Comparison of ENCODE assay signal across 8 cellular contexts in the genomic region with DNA sequence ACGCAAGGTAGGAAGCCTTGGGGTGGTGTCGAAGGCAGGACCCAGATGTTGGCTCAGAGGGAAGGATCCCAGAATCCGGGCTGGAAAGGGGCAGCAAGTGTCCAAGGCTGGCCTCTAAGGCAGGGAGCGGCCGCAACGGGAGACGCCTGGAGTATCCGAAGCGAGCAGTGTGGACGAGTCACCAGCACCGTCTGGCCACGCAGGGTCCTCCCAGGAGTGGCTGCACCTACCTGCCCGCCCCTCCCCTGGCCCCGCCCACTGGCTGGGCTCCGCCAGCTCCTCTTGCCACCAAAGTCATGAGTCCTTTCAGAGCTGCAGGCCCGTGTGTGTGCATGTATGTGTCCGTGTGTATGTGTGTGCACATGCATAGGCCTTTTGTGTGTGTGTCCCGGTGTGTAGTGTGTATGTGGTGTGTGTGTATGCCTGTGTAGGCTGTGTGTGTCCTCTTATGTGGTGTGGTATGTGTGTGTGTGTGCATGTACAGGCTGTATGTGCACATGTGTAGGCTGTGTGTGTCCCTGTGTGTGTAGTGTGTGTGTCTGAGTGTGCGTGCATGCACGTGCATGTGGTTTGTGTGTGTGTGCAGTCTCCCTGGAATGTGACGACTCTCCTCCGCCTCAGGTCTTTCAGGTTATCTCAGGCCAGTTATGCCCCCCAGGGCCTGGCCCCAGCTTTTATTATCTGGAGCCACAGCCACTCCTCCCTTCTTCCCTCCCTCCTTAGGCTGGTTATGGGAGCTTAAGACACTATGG. TPM values are rescaled to one million over a fixed set of nuclear protein-coding genes. Genes with fewer than 3 reads are reported as not detected.
DNase-seq lines count a peak whose midpoint lies in the region; ATAC-seq and TF ChIP-seq lines count a peak whose summit lies in the region.

A gene (minus strand): TSS at position 193 of the 752 bp plus-strand sequence. CDS start 229 bp downstream, outside the sequence.

- WGBS in esophagus squamous epithelium, 2 donors = 13 to 38% methylated on average over 5 to 13 of the region's 22 CpGs
- 75 to 89% (median 78%) methylated on average over 11 to 22 of the region's 22 CpGs for WGBS in spleen, 5 donors

- peaks cover 0 to 24% (median 3%) of the 10 kb centered on the region in 3 donors for H3K36me3 ChIP-seq in esophagus squamous epithelium
- H3K36me3 ChIP-seq in osteoblast (ENCODE audit: insufficient read depth, low read length) = no peaks in the 10 kb centered on the region
- H3K36me3 ChIP-seq in spleen = peaks cover 0 to 28% (median 20%) of the 10 kb centered on the region in 6 donors

- DNase-seq in DMS153 (lab: John Stamatoyannopoulos, UW) = peak; percentile 39
- peak; percentile 48 for DNase-seq in NCI-H226
- DNase-seq in esophagus squamous epithelium (lab: John Stamatoyannopoulos, UW) = no peak
- DNase-seq in osteoblast (ENCODE audit: insufficient read length, low spot score, missing footprints) = peak; percentile 85
- no peak for DNase-seq in Right ventricle myocardium inferior (ENCODE audit: missing footprints)
- no peak for DNase-seq in GM10266 (ENCODE audit: extremely low spot score)
- DNase-seq in spleen = no peak

- no peak within 1 kb of the TSS for H2AFZ ChIP-seq in osteoblast (ENCODE audit: low read length)

- no peak within 1 kb of the TSS for H3K4me2 ChIP-seq in osteoblast (ENCODE audit: insufficient read depth, low read length)

- intact Hi-C loops in esophagus squamous epithelium (cut with DNase I) (no loop called here), Right ventricle myocardium inferior (cut with DNase I) (no loop called here), spleen (cut with DNase I; ENCODE audit: low total_unique reads) (no loop called here)

- ATAC-seq in Right ventricle myocardium inferior (no peak), GM18520 (IDR thresholded peaks at IDR 0.05; ENCODE audit: unreplicated experiment) (no peak)

- H3K4me3 ChIP-seq in esophagus squamous epithelium = peak within 1 kb of the TSS; percentile 60 to 79 (median 72)
- no peak within 1 kb of the TSS for H3K4me3 ChIP-seq in osteoblast (ENCODE audit: insufficient read depth, low read length)
- no peak within 1 kb of the TSS for H3K4me3 ChIP-seq in spleen

- TF ChIP-seq CTCF in esophagus squamous epithelium (IDR thresholded peaks at IDR 0.05) (no peak), osteoblast (IDR thresholded peaks at IDR 0.05; ENCODE audit: extremely low read depth, low read depth, low read length) (no peak), GM10266 (IDR thresholded peaks at IDR 0.05; ENCODE audit: control insufficient read depth, insufficient read depth, low read depth, missing control alignments) (no peak), spleen (IDR thresholded peaks at IDR 0.05 in 8 of 11, conservative IDR thresholded peaks at IDR 0.05 in 3 of 11) (no peak)

- H3K4me1 ChIP-seq in esophagus squamous epithelium (peaks cover 36 to 83% (median 39%) of the 10 kb centered on the region in 3 donors), osteoblast (ENCODE audit: insufficient read depth, low read length) (peaks cover 10% of the 10 kb centered on the region), spleen (peaks cover 0 to 48% (median 13%) of the 10 kb centered on the region in 6 donors)

- H4K20me1 ChIP-seq in osteoblast (ENCODE audit: insufficient read depth, low read length) = no peaks in the 10 kb centered on the region

- H3K9me3 ChIP-seq in esophagus squamous epithelium = no peaks in the 10 kb centered on the region
- H3K9me3 ChIP-seq in osteoblast (ENCODE audit: low read depth, low read length) = no peaks in the 10 kb centered on the region
- no peaks in the 10 kb centered on the region for H3K9me3 ChIP-seq in spleen

- peak in 3 of 4 donors; percentile 13 to 79 (median 67) for TF ChIP-seq POLR2A in esophagus squamous epithelium (IDR thresholded peaks at IDR 0.05)
- TF ChIP-seq POLR2A in spleen (IDR thresholded peaks at IDR 0.05) = no peak

- H3K79me2 ChIP-seq in osteoblast (ENCODE audit: insufficient read depth, low read length) = no peaks in the 10 kb centered on the region

- H3K27me3 ChIP-seq in esophagus squamous epithelium = peaks cover 0 to 5% (median 0%) of the 10 kb centered on the region in 4 donors
- peaks cover 4% of the 10 kb centered on the region for H3K27me3 ChIP-seq in osteoblast (ENCODE audit: insufficient read depth, low read length)
- H3K27me3 ChIP-seq in spleen (replicated peaks in 1 of 7) = no peaks in the 10 kb centered on the region

- H3K27ac ChIP-seq in esophagus squamous epithelium (peak within 1 kb of the TSS; percentile 86 to 96 (median 94)), osteoblast (ENCODE audit: low read depth, low read length) (no peak within 1 kb of the TSS), spleen (peak within 1 kb of the TSS in 2 of 8 donors; percentile 21 to 36)

RNA-seq across cellular contexts. Expression of the gene that starts here (rescaled TPM):
- 100 to 1,000 TPM in 1 of 4 donors, 10 to 100 TPM in 3; 39.2 to 121 (median 49.2) TPM for total RNA-seq in esophagus squamous epithelium
- not detected in 2 replicates for total RNA-seq in osteoblast
- total RNA-seq in Right ventricle myocardium inferior = not detected
- total RNA-seq in spleen = not detected
- under 1 TPM; 0.07 to 0.19 (median 0.15) TPM for polyA plus RNA-seq in spleen

Comparison
In these comparisons a context has a peak if more than half of its experiments do, and no peak if none do; other contexts are left out.
1. RNA of the gene that starts here (total RNA-seq): 39.2 to 121 TPM in esophagus squamous epithelium; not detected in osteoblast, not detected in Right ventricle myocardium inferior (single experiment) and not detected in spleen; every median in the first group is over 10 times any median in the second.
2. Peak in DNase-seq in osteoblast; RNA of the gene not detected or under 1 TPM.
3. DNase-seq: peak in DMS153 (single experiment) and NCI-H226 (single experiment); none in esophagus squamous epithelium (single experiment), Right ventricle myocardium inferior (single experiment), GM10266 (single experiment) and spleen (single experiment).
4. H3K4me3 ChIP-seq: peak in esophagus squamous epithelium (4 of 4); none in osteoblast (single experiment) and spleen (0 of 8).
5. POLR2A ChIP-seq: peak in esophagus squamous epithelium (3 of 4); none in spleen (0 of 3).